ENCODE assay signal across 8 cellular contexts in the genomic region with DNA sequence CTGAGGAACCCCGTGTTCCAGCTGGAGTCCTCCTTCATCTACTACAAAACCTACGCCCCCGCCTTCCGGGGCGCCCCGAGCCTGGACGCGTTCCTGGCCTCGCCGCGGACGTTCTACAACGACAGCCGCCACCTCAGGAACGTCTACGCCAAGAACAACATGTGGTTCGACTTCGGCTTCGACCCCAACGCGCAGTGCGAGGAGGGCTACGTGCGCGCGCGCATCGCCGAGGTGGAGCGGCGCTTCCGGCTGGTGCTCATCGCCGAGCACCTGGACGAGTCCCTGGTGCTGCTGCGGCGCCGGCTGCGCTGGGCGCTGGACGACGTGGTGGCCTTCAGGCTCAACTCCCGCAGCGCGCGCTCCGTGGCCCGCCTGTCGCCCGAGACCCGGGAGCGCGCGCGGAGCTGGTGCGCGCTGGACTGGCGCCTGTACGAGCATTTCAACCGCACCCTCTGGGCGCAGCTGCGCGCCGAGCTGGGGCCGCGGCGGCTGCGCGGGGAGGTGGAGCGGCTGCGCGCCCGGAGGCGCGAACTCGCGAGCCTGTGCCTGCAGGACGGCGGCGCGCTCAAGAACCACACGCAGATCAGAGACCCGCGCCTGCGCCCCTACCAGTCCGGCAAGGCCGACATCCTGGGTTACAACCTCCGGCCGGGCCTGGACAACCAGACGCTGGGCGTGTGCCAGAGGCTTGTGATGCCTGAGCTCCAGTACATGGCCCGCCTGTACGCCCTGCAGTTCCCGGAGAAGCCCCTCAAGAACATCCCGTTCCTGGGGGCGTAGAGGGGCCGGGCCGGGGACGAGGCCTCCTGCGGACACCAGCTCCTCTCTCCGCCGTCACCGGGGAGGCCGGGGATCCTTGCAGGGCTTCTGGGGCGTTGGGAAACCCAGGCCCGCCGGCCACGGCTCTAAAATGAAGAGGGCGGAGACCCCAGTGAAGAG. TPM values are rescaled to one million over a fixed set of nuclear protein-coding genes. Genes with fewer than 3 reads are reported as not detected.
DNase-seq lines count a peak whose midpoint lies in the region; ATAC-seq and TF ChIP-seq lines count a peak whose summit lies in the region.

No MANE protein-coding gene starts in this region.

- no peaks in the 10 kb centered on the region for H3K27me3 ChIP-seq in BLaER1
- no peaks in the 10 kb centered on the region for H3K27me3 ChIP-seq in NT2/D1 (ENCODE audit: insufficient read depth, insufficient read length)
- peaks cover 0 to 18% of the 10 kb centered on the region in 2 donors for H3K27me3 ChIP-seq in body of pancreas
- H3K27me3 ChIP-seq in smooth muscle cell (ENCODE audit: low read depth), result no peaks in the 10 kb centered on the region
- no peaks in the 10 kb centered on the region for H3K27me3 ChIP-seq in HAP-1 (ENCODE audit: low read depth)

- intact Hi-C loops in body of pancreas (cut with DNase I), result no loop called here

- in situ Hi-C loops in HAP-1 (cut with MboI; ENCODE audit: low sequenced_read_pairs), result no loop called here

- TF ChIP-seq CTCF in body of pancreas (IDR thresholded peaks at IDR 0.05), result no peak
- TF ChIP-seq CTCF in smooth muscle cell (IDR thresholded peaks at IDR 0.05; ENCODE audit: borderline replicate concordance, insufficient read depth, poor library complexity, severe bottlenecking), result no peak

- no peaks in the 10 kb centered on the region for H3F3A ChIP-seq in smooth muscle cell (ENCODE audit: low read depth)

- peak overlapping the region; percentile 84 for H3K27ac ChIP-seq in BLaER1
- no peak overlapping the region for H3K27ac ChIP-seq in body of pancreas
- H3K27ac ChIP-seq in smooth muscle cell (ENCODE audit: low read depth), result no peak overlapping the region

- H3K4me2 ChIP-seq in BLaER1, result peak overlapping the region; percentile 98
- peak overlapping the region; percentile 82 for H3K4me2 ChIP-seq in smooth muscle cell

- H3K9ac ChIP-seq in BLaER1, result peak overlapping the region; percentile 80
- H3K9ac ChIP-seq in NT2/D1 (ENCODE audit: insufficient read length, low read depth), result peak overlapping the region; percentile 90
- H3K9ac ChIP-seq in smooth muscle cell (ENCODE audit: low read depth), result no peak overlapping the region

- no peaks in the 10 kb centered on the region for H3K9me3 ChIP-seq in BLaER1
- no peaks in the 10 kb centered on the region for H3K9me3 ChIP-seq in NT2/D1 (ENCODE audit: insufficient read depth, low read length)
- no peaks in the 10 kb centered on the region for H3K9me3 ChIP-seq in body of pancreas
- no peaks in the 10 kb centered on the region for H3K9me3 ChIP-seq in smooth muscle cell (replicated peaks; ENCODE audit: low read depth)
- H3K9me3 ChIP-seq in HAP-1, result no peaks in the 10 kb centered on the region

- H3K4me1 ChIP-seq in BLaER1 (peaks cover 71% of the 10 kb centered on the region), NT2/D1 (ENCODE audit: insufficient read depth, insufficient read length) (peaks cover 37% of the 10 kb centered on the region), body of pancreas (peaks cover 20% of the 10 kb centered on the region), smooth muscle cell (ENCODE audit: low read depth) (peaks cover 8% of the 10 kb centered on the region), HAP-1 (no peaks in the 10 kb centered on the region)

- WGBS in body of pancreas, 2 donors, result 2 to 20% methylated on average over 3 to 82 of the region's 109 CpGs
- 44% methylated on average over 91 of the region's 109 CpGs for WGBS in smooth muscle cell (ENCODE audit: low lambda C conversion rate)

- no peaks in the 10 kb centered on the region for H4K20me1 ChIP-seq in BLaER1
- no peaks in the 10 kb centered on the region for H4K20me1 ChIP-seq in smooth muscle cell (ENCODE audit: low read depth)

- no peak for DNase-seq in NT2/D1 (ENCODE audit: low read depth, low spot score)
- DNase-seq in body of pancreas, result peak in 3 of 4 donors; percentile 46 to 57 (median 55)
- peak; percentile 70 for DNase-seq in iPS-NIHi11 (ENCODE audit: low spot score)
- DNase-seq in smooth muscle cell (lab: John Stamatoyannopoulos, UW; ENCODE audit: unreplicated experiment), result no peak
- DNase-seq in HAP-1 (ENCODE audit: low spot score in 2 of 2), result no peak
- DNase-seq in A172 (ENCODE audit: low spot score), result no peak

- peak; percentile 47 for ATAC-seq in GM21528 (IDR thresholded peaks at IDR 0.05; ENCODE audit: low FRiP score, unreplicated experiment)
- peak; percentile 57 for ATAC-seq in body of pancreas

- H3K4me3 ChIP-seq in BLaER1 (peak overlapping the region; percentile 64), NT2/D1 (ENCODE audit: insufficient read length, low read depth) (no peak overlapping the region), body of pancreas (no peak overlapping the region), smooth muscle cell (peak overlapping the region; percentile 48), HAP-1 (no peak overlapping the region)

- no peak overlapping the region for H2AFZ ChIP-seq in smooth muscle cell (ENCODE audit: low read depth)

- no peaks in the 10 kb centered on the region for H3K79me2 ChIP-seq in smooth muscle cell (ENCODE audit: low read depth)

- H3K36me3 ChIP-seq in BLaER1, result no peaks in the 10 kb centered on the region
- no peaks in the 10 kb centered on the region for H3K36me3 ChIP-seq in NT2/D1 (ENCODE audit: insufficient read depth, insufficient read length, low read length)
- no peaks in the 10 kb centered on the region for H3K36me3 ChIP-seq in body of pancreas (replicated peaks in 1 of 2; ENCODE audit: insufficient read depth in 1 of 2, low read depth in 2 of 2)
- no peaks in the 10 kb centered on the region for H3K36me3 ChIP-seq in smooth muscle cell (ENCODE audit: low read depth)
- H3K36me3 ChIP-seq in HAP-1 (replicated peaks), result no peaks in the 10 kb centered on the region

- no peak for TF ChIP-seq POLR2A in body of pancreas (IDR thresholded peaks at IDR 0.05)

RNA-seq across cellular contexts. Expression of gene NEU4, which starts 5.3 kb away (rescaled TPM):
- not detected for total RNA-seq in body of pancreas
- not detected in 2 replicates for total RNA-seq in smooth muscle cell
- polyA plus RNA-seq in smooth muscle cell, result 0.10 TPM in 1 of 2 replicates, not detected in the other
- 0.22 TPM in 1 of 2 replicates, not detected in the other for total RNA-seq in A172 (2014; rRNA removed; shearing (Covaris generic))

RNA-seq across cellular contexts. Expression of gene GAL3ST2, which starts 27.0 kb away (rescaled TPM):
- not detected for total RNA-seq in body of pancreas
- total RNA-seq in smooth muscle cell, result not detected in 2 replicates
- polyA plus RNA-seq in smooth muscle cell, result 0.34 TPM in 2 replicates
- total RNA-seq in A172 (2014; rRNA removed; shearing (Covaris generic)), result not detected in 2 replicates

RNA-seq across cellular contexts. Expression of gene PDCD1, which starts 55.0 kb away (rescaled TPM):
- total RNA-seq in body of pancreas (1 to 10 TPM in 1 of 2 donors, under 1 TPM in 1; 0.99 to 1.3 TPM), smooth muscle cell (not detected in 2 replicates)
- polyA plus RNA-seq in smooth muscle cell, result 0.12 TPM in 1 of 2 replicates, not detected in the other
- total RNA-seq in A172 (2014; rRNA removed; shearing (Covaris generic)), result 0.10 TPM in 1 of 2 replicates, not detected in the other

Comparison
In these comparisons a context has a peak if more than half of its experiments do, and no peak if none do; other contexts are left out.
1. H3K4me3 ChIP-seq: peak in BLaER1 (single experiment) and smooth muscle cell (single experiment); none in NT2/D1 (single experiment), body of pancreas (0 of 2) and HAP-1 (single experiment).
2. DNase-seq: peak in body of pancreas (3 of 4) and iPS-NIHi11 (single experiment); none in NT2/D1 (single experiment), smooth muscle cell (single experiment), HAP-1 (0 of 2) and A172 (single experiment).